In the genomic region with DNA sequence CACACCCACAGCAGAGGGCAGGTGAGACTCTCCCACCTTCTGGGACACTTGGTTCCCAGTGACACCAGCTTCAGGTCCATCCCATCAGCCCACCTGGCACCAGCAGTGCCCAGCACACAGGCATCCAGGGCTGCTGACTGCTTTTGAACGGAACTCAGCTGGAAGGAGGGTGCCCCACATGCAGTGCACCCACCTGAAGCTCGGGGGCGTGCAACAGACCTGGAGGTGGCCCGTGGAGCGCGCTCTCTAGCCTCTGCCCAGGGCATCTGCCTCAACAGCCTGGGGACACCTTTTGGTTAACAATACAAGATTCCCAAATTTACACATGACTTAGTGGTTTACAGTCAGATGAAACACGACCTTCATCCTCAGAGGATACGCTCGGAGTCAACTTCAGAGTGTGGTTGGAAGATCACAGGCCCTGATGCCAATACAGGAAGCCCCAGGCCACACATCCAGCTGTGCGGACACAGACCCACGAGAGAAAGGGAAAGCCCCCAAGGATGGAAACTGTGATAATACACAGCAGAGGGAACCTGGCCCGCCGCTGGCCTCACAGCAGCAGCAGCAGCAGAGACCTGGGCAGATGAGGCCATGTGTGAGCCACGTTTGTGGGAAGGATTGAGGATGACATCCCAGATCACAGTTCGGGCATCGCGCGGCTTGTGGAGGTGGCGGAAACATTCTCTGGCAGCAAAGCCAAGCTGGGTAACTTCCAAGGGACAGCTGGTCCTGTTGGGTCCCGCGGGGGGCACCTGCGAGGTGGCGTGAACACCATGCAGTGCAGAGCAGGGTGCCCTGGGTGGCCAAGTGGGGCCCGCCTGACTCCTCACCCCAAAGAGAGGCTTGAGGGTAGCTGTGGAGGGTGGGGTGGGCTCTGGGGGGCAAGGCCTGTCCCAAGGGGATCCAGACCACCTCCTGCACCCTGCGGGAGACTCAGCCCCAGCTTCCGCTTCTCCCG, we compare ENCODE assay signal across 16 cellular contexts.
A peak's percentile ranks its signal among the peaks of the same experiment; 100 is the strongest.
DNase-seq lines count a peak whose midpoint lies in the region; ATAC-seq and TF ChIP-seq lines count a peak whose summit lies in the region.
"Had no signal": no experiment of that assay in that cellular context is flagged by ENCODE, and none has a peak within 500 bp of the region (broad histone marks: within the 10 kb centered on the region; RNA-seq: fewer than 3 reads in every experiment).

No MANE protein-coding gene starts in this region.

- no peak overlapping the region for H3K4me3 ChIP-seq in effector memory CD4-positive, alpha-beta T cell (ENCODE audit: insufficient read depth, low read depth, low read length, poor library complexity, severe bottlenecking)
- H3K4me3 ChIP-seq: psoas muscle, spleen, vagina had no signal

- H3K9me3 Mint-ChIP-seq in activated T-cell treated with anti-CD3 and anti-CD28 coated beads, Interleukin-2, amount 50 U/mL, for 24 hours = no peaks in the 10 kb centered on the region
- no peaks in the 10 kb centered on the region for H3K9me3 Mint-ChIP-seq in activated B cell treated with CpG ODN at 0.5 μM for 24 hours
- H3K9me3 Mint-ChIP-seq: activated T-cell treated with anti-CD3 and anti-CD28 coated beads, Interleukin-2, amount 50 U/mL, for 4 hours had no signal

- peak; percentile 58 for ATAC-seq in activated B cell treated with CpG ODN at 0.5 μM for 24 hours (ENCODE audit: low read depth)
- peak; percentile 79 for ATAC-seq in stimulated activated naive CD8-positive, alpha-beta T cell treated with anti-CD3 and anti-CD28 coated beads, Interleukin-15, Interleukin-2, amounts not matched to agents 100 U/mL and 50 U/mL, for 24 hours
- ATAC-seq: left ventricle myocardium superior had no signal

- H3K27me3 Mint-ChIP-seq in activated T-cell treated with anti-CD3 and anti-CD28 coated beads, Interleukin-2, amount 50 U/mL, for 24 hours = no peaks in the 10 kb centered on the region
- H3K27me3 Mint-ChIP-seq in activated B cell treated with CpG ODN at 0.5 μM for 24 hours = no peaks in the 10 kb centered on the region

- H3K9me3 ChIP-seq in effector memory CD4-positive, alpha-beta T cell (ENCODE audit: control insufficient read depth, low read length) = no peaks in the 10 kb centered on the region
- H3K9me3 ChIP-seq: psoas muscle, spleen, vagina had no signal

- no peaks in the 10 kb centered on the region for H3K27me3 ChIP-seq in effector memory CD4-positive, alpha-beta T cell (replicated peaks; ENCODE audit: control insufficient read depth, insufficient read depth, low read length, poor library complexity, severe bottlenecking)
- H3K27me3 ChIP-seq: spleen, vagina had no signal

- POLR2A ChIA-PET in activated B cell treated with CpG ODN at 0.5 μM for 24 hours (lab: Charles Lee) = interaction anchor here (0.8 to 1.1 kb wide), 2 partner anchors 39 to 71 kb away, joined by 3 read pairs; partner anchors contain the start of gene CKS2

- peak overlapping the region; percentile 94 for H3K27ac Mint-ChIP-seq in activated T-cell treated with anti-CD3 and anti-CD28 coated beads, Interleukin-2, amount 50 U/mL, for 24 hours
- peak overlapping the region; percentile 70 for H3K27ac Mint-ChIP-seq in activated B cell treated with CpG ODN at 0.5 μM for 24 hours

- peaks cover 94% of the 10 kb centered on the region for H3K36me3 ChIP-seq in effector memory CD4-positive, alpha-beta T cell (ENCODE audit: control insufficient read depth, insufficient read depth, low read length)

- CTCF ChIA-PET in activated B cell treated with CpG ODN at 0.5 μM for 24 hours (lab: Charles Lee) = interaction anchor here (4.3 kb wide), 1 partner anchor 167 kb away, joined by 19 read pairs; no protein-coding TSS in a partner anchor

- H3K4me1 Mint-ChIP-seq in activated T-cell treated with anti-CD3 and anti-CD28 coated beads, Interleukin-2, amount 50 U/mL, for 24 hours (ENCODE audit: low read depth) = peaks cover 74% of the 10 kb centered on the region
- peaks cover 22% of the 10 kb centered on the region for H3K4me1 Mint-ChIP-seq in activated B cell treated with CpG ODN at 0.5 μM for 24 hours

- no peaks in the 10 kb centered on the region for H3K4me1 ChIP-seq in effector memory CD4-positive, alpha-beta T cell (ENCODE audit: control insufficient read depth, insufficient read depth, low read length, poor library complexity, severe bottlenecking)

- no peak overlapping the region for H3K4me3 Mint-ChIP-seq in activated T-cell treated with anti-CD3 and anti-CD28 coated beads, Interleukin-2, amount 50 U/mL, for 24 hours
- H3K4me3 Mint-ChIP-seq in activated B cell treated with CpG ODN at 0.5 μM for 24 hours = no peak overlapping the region
- H3K4me3 Mint-ChIP-seq: activated T-cell treated with anti-CD3 and anti-CD28 coated beads, Interleukin-2, amount 50 U/mL, for 4 hours had no signal

- intact Hi-C loops in activated B cell treated with CpG ODN at 0.5 μM for 24 hours (cut with micrococcal nuclease) = loop anchor here (2.0 kb wide), 1 partner anchor 166 kb away; no protein-coding TSS in a partner anchor

- no peak for TF ChIP-seq CTCF in activated B cell treated with CpG ODN at 0.5 μM for 24 hours (IDR thresholded peaks at IDR 0.05)

- H3K27ac ChIP-seq in effector memory CD4-positive, alpha-beta T cell (ENCODE audit: insufficient read depth, low read length, poor library complexity, severe bottlenecking) = peak overlapping the region; percentile 27
- H3K27ac ChIP-seq: psoas muscle, vagina had no signal

- H3K36me3 Mint-ChIP-seq in activated T-cell treated with anti-CD3 and anti-CD28 coated beads, Interleukin-2, amount 50 U/mL, for 24 hours (ENCODE audit: low read depth) = peaks cover 99% of the 10 kb centered on the region
- peaks cover 90% of the 10 kb centered on the region for H3K36me3 Mint-ChIP-seq in activated B cell treated with CpG ODN at 0.5 μM for 24 hours (ENCODE audit: low read depth)

- DNase-seq in activated T-cell treated with anti-CD3 and anti-CD28 coated beads, Interleukin-2, amount 50 U/mL, for 24 hours = no peak
- DNase-seq in activated T-cell treated with anti-CD3 and anti-CD28 coated beads, Interleukin-2, amount 50 U/mL, for 1 hour = no peak
- DNase-seq in activated B cell treated with CpG ODN at 0.5 μM for 24 hours (no peak), HuH-7.5 (ENCODE audit: low spot score) (no peak), NCI-H82 (lab: John Stamatoyannopoulos, UW) (no peak)
- DNase-seq in effector memory CD4-positive, alpha-beta T cell = no peak
- peak; percentile 67 for DNase-seq in stimulated activated naive CD8-positive, alpha-beta T cell treated with anti-CD3 and anti-CD28 coated beads, Interleukin-15, Interleukin-2, amounts not matched to agents 100 U/mL and 50 U/mL, for 24 hours
- no peak for DNase-seq in stimulated activated naive CD4-positive, alpha-beta T cell treated with Interleukin-2 at 50 U/mL for 16 hours (lab: John Stamatoyannopoulos, UW)
- DNase-seq: ACHN; activated T-cell treated with anti-CD3 and anti-CD28 coated beads, Interleukin-2, amount 50 U/mL, for 4 hours; KBM-7; left ventricle myocardium superior; psoas muscle; spleen; SW 1271 had no signal
